1 cellular context compared by ENCODE assay signal in genomic region chr6:150207931-150208570, GRCh38.
TF ChIP-seq lines count a peak whose summit lies in the region.

No MANE protein-coding gene starts in this region.

TF ChIP-seq in HCT116, 20 proteins besides CTCF, POLR2A, EP300 and RAD21 (continued from another document):
- TF ChIP-seq POLR2AphosphoS5 (IDR thresholded peaks at IDR 0.05; ENCODE audit: low read depth, low read length) = no peak
- no peak for TF ChIP-seq EZH2 (IDR thresholded peaks at IDR 0.05)
TF ChIP-seq in HCT116: peak in this region for 0.
